In the genomic region with DNA sequence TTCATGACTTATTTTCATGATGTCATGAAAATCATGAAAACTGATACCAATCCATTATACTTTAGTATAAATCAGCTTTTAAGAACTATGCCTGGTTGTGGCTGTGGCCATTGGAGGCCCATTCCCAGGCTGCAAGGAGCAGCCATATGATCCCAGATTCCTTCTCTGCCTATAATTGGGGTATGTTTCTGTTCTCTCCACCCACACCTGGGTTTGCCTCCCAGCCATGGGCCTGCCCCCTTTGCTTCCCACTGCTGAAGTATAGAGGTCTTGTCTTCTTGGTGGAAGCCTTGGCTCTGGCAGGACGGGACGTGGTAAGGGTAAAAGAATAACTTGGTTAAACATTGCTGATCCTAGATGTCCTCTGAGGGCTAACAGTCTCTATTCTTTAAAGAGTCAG, we compare ENCODE assay signal across 2 cellular contexts.
TF ChIP-seq lines count a peak whose summit lies in the region.

No MANE protein-coding gene starts in this region.

TF ChIP-seq in SK-N-SH, 30 proteins besides CTCF, POLR2A, EP300 and RAD21:
- TF ChIP-seq, protein P1, sequence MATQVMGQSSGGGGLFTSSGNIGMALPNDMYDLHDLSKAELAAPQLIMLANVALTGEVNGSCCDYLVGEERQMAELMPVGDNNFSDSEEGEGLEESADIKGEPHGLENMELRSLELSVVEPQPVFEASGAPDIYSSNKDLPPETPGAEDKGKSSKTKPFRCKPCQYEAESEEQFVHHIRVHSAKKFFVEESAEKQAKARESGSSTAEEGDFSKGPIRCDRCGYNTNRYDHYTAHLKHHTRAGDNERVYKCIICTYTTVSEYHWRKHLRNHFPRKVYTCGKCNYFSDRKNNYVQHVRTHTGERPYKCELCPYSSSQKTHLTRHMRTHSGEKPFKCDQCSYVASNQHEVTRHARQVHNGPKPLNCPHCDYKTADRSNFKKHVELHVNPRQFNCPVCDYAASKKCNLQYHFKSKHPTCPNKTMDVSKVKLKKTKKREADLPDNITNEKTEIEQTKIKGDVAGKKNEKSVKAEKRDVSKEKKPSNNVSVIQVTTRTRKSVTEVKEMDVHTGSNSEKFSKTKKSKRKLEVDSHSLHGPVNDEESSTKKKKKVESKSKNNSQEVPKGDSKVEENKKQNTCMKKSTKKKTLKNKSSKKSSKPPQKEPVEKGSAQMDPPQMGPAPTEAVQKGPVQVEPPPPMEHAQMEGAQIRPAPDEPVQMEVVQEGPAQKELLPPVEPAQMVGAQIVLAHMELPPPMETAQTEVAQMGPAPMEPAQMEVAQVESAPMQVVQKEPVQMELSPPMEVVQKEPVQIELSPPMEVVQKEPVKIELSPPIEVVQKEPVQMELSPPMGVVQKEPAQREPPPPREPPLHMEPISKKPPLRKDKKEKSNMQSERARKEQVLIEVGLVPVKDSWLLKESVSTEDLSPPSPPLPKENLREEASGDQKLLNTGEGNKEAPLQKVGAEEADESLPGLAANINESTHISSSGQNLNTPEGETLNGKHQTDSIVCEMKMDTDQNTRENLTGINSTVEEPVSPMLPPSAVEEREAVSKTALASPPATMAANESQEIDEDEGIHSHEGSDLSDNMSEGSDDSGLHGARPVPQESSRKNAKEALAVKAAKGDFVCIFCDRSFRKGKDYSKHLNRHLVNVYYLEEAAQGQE (IDR thresholded peaks at IDR 0.05; ENCODE audit: low read depth, low read length): no peak
- TF ChIP-seq, protein P2, sequence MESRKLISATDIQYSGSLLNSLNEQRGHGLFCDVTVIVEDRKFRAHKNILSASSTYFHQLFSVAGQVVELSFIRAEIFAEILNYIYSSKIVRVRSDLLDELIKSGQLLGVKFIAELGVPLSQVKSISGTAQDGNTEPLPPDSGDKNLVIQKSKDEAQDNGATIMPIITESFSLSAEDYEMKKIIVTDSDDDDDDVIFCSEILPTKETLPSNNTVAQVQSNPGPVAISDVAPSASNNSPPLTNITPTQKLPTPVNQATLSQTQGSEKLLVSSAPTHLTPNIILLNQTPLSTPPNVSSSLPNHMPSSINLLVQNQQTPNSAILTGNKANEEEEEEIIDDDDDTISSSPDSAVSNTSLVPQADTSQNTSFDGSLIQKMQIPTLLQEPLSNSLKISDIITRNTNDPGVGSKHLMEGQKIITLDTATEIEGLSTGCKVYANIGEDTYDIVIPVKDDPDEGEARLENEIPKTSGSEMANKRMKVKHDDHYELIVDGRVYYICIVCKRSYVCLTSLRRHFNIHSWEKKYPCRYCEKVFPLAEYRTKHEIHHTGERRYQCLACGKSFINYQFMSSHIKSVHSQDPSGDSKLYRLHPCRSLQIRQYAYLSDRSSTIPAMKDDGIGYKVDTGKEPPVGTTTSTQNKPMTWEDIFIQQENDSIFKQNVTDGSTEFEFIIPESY (IDR thresholded peaks at IDR 0.05; ENCODE audit: borderline replicate concordance, low read depth): no peak
- no peak for TF ChIP-seq POLR2AphosphoS5 (IDR thresholded peaks at IDR 0.05; ENCODE audit: low read depth, low read length)
- TF ChIP-seq YY1 (IDR thresholded peaks at IDR 0.05; ENCODE audit: low read depth): no peak
- TF ChIP-seq, protein P3, sequence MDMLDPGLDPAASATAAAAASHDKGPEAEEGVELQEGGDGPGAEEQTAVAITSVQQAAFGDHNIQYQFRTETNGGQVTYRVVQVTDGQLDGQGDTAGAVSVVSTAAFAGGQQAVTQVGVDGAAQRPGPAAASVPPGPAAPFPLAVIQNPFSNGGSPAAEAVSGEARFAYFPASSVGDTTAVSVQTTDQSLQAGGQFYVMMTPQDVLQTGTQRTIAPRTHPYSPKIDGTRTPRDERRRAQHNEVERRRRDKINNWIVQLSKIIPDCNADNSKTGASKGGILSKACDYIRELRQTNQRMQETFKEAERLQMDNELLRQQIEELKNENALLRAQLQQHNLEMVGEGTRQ (IDR thresholded peaks at IDR 0.05; ENCODE audit: borderline replicate concordance, low read depth, low read length): no peak
- TF ChIP-seq GATA2 (CRISPR knock-in tag; IDR thresholded peaks at IDR 0.05): no peak
- no peak for TF ChIP-seq CHD2 (IDR thresholded peaks at IDR 0.05; ENCODE audit: low read length, partially characterized antibody)
- TF ChIP-seq MEF2A (IDR thresholded peaks at IDR 0.05; ENCODE audit: borderline replicate concordance, low read depth): no peak
- TF ChIP-seq NRF1 (IDR thresholded peaks at IDR 0.05; ENCODE audit: low read depth, low read length): no peak

TF ChIP-seq in SK-N-SH treated with all-trans-retinoic acid at 6 μM for 48 hours, 23 proteins besides CTCF, POLR2A, EP300 and RAD21 (continued from another document):
- TF ChIP-seq, protein P4, sequence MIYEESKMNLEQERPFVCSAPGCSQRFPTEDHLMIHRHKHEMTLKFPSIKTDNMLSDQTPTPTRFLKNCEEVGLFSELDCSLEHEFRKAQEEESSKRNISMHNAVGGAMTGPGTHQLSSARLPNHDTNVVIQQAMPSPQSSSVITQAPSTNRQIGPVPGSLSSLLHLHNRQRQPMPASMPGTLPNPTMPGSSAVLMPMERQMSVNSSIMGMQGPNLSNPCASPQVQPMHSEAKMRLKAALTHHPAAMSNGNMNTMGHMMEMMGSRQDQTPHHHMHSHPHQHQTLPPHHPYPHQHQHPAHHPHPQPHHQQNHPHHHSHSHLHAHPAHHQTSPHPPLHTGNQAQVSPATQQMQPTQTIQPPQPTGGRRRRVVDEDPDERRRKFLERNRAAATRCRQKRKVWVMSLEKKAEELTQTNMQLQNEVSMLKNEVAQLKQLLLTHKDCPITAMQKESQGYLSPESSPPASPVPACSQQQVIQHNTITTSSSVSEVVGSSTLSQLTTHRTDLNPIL (CRISPR knock-in tag; IDR thresholded peaks at IDR 0.05; ENCODE audit: low read depth): no peak
- TF ChIP-seq ZNF70 (CRISPR knock-in tag; IDR thresholded peaks at IDR 0.05): no peak
- TF ChIP-seq, protein P5, sequence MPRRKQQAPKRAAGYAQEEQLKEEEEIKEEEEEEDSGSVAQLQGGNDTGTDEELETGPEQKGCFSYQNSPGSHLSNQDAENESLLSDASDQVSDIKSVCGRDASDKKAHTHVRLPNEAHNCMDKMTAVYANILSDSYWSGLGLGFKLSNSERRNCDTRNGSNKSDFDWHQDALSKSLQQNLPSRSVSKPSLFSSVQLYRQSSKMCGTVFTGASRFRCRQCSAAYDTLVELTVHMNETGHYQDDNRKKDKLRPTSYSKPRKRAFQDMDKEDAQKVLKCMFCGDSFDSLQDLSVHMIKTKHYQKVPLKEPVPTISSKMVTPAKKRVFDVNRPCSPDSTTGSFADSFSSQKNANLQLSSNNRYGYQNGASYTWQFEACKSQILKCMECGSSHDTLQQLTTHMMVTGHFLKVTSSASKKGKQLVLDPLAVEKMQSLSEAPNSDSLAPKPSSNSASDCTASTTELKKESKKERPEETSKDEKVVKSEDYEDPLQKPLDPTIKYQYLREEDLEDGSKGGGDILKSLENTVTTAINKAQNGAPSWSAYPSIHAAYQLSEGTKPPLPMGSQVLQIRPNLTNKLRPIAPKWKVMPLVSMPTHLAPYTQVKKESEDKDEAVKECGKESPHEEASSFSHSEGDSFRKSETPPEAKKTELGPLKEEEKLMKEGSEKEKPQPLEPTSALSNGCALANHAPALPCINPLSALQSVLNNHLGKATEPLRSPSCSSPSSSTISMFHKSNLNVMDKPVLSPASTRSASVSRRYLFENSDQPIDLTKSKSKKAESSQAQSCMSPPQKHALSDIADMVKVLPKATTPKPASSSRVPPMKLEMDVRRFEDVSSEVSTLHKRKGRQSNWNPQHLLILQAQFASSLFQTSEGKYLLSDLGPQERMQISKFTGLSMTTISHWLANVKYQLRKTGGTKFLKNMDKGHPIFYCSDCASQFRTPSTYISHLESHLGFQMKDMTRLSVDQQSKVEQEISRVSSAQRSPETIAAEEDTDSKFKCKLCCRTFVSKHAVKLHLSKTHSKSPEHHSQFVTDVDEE (CRISPR knock-in tag; IDR thresholded peaks at IDR 0.05): no peak
- no peak for TF ChIP-seq ZC3H10 (CRISPR knock-in tag; IDR thresholded peaks at IDR 0.05)
TF ChIP-seq in SK-N-SH treated with all-trans-retinoic acid at 6 μM for 48 hours: peak in this region for 0.
